Comparison of ENCODE assay signal across 25 cellular contexts in the genomic region with DNA sequence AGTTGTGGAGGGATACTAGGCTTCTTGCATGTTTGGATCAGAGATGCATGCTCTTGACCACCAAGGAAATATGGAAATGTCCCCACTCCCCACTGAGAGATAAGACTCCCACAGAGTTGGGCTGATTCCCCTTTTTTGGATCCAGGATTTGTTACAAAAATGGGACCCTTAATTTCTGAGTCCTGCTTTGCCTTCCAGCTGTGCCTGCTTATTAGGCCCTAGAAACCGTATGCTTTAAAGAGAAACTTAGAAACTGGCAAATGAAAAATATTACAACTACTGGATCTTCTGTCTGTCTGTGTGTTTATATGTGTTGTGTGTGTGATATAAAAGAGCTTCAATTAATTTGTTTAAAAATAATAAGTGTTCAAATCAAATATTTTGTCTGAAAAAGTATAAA.
"Had no signal": no experiment of that assay in that cellular context is flagged by ENCODE, and none has a peak within 500 bp of the region (broad histone marks: within the 10 kb centered on the region; RNA-seq: fewer than 3 reads in every experiment).

No MANE protein-coding gene starts in this region.

- H3K4me1 ChIP-seq: neural progenitor cell, parathyroid adenoma, psoas muscle, right lobe of liver, sigmoid colon, stomach, thyroid gland, tibial nerve, upper lobe of left lung, vagina had no signal

- H3K27ac ChIP-seq: neural progenitor cell, ovary, parathyroid adenoma, psoas muscle, right lobe of liver, sigmoid colon, stomach, thoracic aorta, thyroid gland, tibial nerve, upper lobe of left lung, vagina had no signal

- DNase-seq: occipital lobe; ovary; posterior cingulate gyrus; psoas muscle; right cardiac atrium; right lobe of liver; sigmoid colon; small intestine; stimulated activated CD4-positive, alpha-beta T cell treated with anti-CD3 and anti-CD28 coated beads, Interleukin-15, amount 100 ng/mL, for 24 hours; stimulated activated CD4-positive, alpha-beta T cell treated with anti-CD3 and anti-CD28 coated beads, Interleukin-2, amount 100 ng/mL, for 24 hours; stimulated activated CD4-positive, alpha-beta T cell treated with anti-CD3 and anti-CD28 coated beads, Interleukin-2, amount 100 ng/mL, for 48 hours; stimulated activated CD4-positive, alpha-beta T cell treated with anti-CD3 and anti-CD28 coated beads, Interleukin-4, amount 100 ng/mL, for 24 hours; stimulated activated naive B cell treated with anti-CD40 and anti-IgM and Interleukin-4, amounts not matched to agents 10 μg/mL and 1 μg/mL and 100 μg/mL, for 72 hours; stimulated activated naive CD4-positive, alpha-beta T cell treated with Interleukin-2 at 50 U/mL for 16 hours; stomach; thyroid gland; trophoblast cell; upper lobe of left lung had no signal

- FAIRE-seq: small intestine, urothelium cell line had no signal

- H3K9me3 ChIP-seq: ovary, right lobe of liver, thyroid gland had no signal

- H3K9ac ChIP-seq: neural progenitor cell, parathyroid adenoma had no signal

- H3K36me3 ChIP-seq: neural progenitor cell, ovary, right lobe of liver, sigmoid colon, stomach, thoracic aorta, thyroid gland, tibial nerve, upper lobe of left lung, vagina had no signal

- H2AFZ ChIP-seq: neural progenitor cell, parathyroid adenoma had no signal

- H3K4me2 ChIP-seq: neural progenitor cell had no signal

- H3K4me3 ChIP-seq: neural progenitor cell, ovary, psoas muscle, right lobe of liver, sigmoid colon, stomach, thoracic aorta, thyroid gland, tibial nerve, upper lobe of left lung, vagina had no signal

- ATAC-seq: psoas muscle; right cardiac atrium; right lobe of liver; stimulated activated effector memory CD8-positive, alpha-beta T cell treated with anti-CD3 and anti-CD28 coated beads, Interleukin-12 subunit alpha, Interleukin-12 subunit beta, amount 100 ng/mL, for 72 hours; stimulated activated naive B cell treated with anti-CD40 and anti-IgM and Interleukin-4, amounts not matched to agents 10 μg/mL and 1 μg/mL and 100 μg/mL, for 72 hours had no signal

- H3K79me2 ChIP-seq: parathyroid adenoma had no signal

- H3K27me3 ChIP-seq: neural progenitor cell, ovary, right lobe of liver, sigmoid colon, stomach, thyroid gland, tibial nerve, upper lobe of left lung, vagina had no signal
